In the genomic region with DNA sequence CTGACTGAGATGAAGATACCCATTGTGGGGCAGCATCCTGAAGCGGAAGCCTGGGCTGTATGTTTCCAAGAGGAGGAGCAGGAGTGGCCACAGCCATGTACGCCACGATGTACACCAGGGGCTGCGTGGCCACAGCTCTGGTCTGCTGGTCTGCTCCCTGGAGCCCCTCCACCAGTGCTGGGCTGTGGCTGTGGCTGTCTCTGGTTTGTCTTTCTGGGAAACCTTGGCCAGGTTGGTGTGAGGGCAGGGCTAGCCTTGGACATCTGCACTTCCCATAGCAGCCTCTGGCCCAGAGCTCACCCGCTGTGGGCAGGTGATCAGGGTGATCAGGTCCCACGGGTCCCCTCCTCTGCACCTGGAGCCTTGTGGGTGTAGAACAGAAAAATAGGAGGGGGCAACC, we compare ENCODE assay signal across 19 cellular contexts. TPM values are rescaled to one million over a fixed set of nuclear protein-coding genes. Genes with fewer than 3 reads are reported as not detected.
A peak's percentile ranks its signal among the peaks of the same experiment; 100 is the strongest.
DNase-seq lines count a peak whose midpoint lies in the region; ATAC-seq and TF ChIP-seq lines count a peak whose summit lies in the region.
"Had no signal": no experiment of that assay in that cellular context is flagged by ENCODE, and none has a peak within 500 bp of the region (broad histone marks: within the 10 kb centered on the region; RNA-seq: fewer than 3 reads in every experiment).

No MANE protein-coding gene starts in this region.

- peaks cover 26% of the 10 kb centered on the region for H3K4me1 ChIP-seq in CD8-positive, alpha-beta T cell (ENCODE audit: insufficient read depth, low read length)
- H3K4me1 ChIP-seq in neural progenitor cell, result peaks cover 11% of the 10 kb centered on the region

- H3K36me3 Mint-ChIP-seq in activated T-cell treated with anti-CD3 and anti-CD28 coated beads, Interleukin-2, amount 50 U/mL, for 4 hours (ENCODE audit: insufficient read depth), result peaks cover 3% of the 10 kb centered on the region
- H3K36me3 Mint-ChIP-seq in CD8-positive, alpha-beta T cell, result peaks cover 2% of the 10 kb centered on the region
- peaks cover 13% of the 10 kb centered on the region for H3K36me3 Mint-ChIP-seq in activated T-helper 2 cell treated with anti-CD3 and anti-CD28 coated beads, Interferon-gamma antibody, Interleukin-2, Interleukin-4, amounts not matched to agents 10 μg/mL and 5 μg/mL and 100 μg/mL, durations not matched to agents 14 hours and 24 hours and 36 hours (ENCODE audit: low read depth)
- H3K36me3 Mint-ChIP-seq in neural progenitor cell, result peaks cover 6% of the 10 kb centered on the region

- no peaks in the 10 kb centered on the region for H3K27me3 Mint-ChIP-seq in activated T-cell treated with anti-CD3 and anti-CD28 coated beads, Interleukin-2, amount 50 U/mL, for 4 hours (ENCODE audit: low read depth)
- no peaks in the 10 kb centered on the region for H3K27me3 Mint-ChIP-seq in CD8-positive, alpha-beta T cell (ENCODE audit: low read depth)
- no peaks in the 10 kb centered on the region for H3K27me3 Mint-ChIP-seq in activated T-helper 2 cell treated with anti-CD3 and anti-CD28 coated beads, Interferon-gamma antibody, Interleukin-2, Interleukin-4, amounts not matched to agents 10 μg/mL and 5 μg/mL and 100 μg/mL, durations not matched to agents 14 hours and 24 hours and 36 hours (ENCODE audit: low read depth)
- H3K27me3 Mint-ChIP-seq in neural progenitor cell (ENCODE audit: insufficient read depth, low read depth), result no peaks in the 10 kb centered on the region

- H3K4me3 ChIP-seq in CD8-positive, alpha-beta T cell (ENCODE audit: low read depth, low read length), result no peak overlapping the region
- no peak overlapping the region for H3K4me3 ChIP-seq in neural progenitor cell
- H3K4me3 ChIP-seq: colonic mucosa, GM23248, right atrium auricular region had no signal

- peaks cover 33% of the 10 kb centered on the region for H3K4me1 Mint-ChIP-seq in activated T-cell treated with anti-CD3 and anti-CD28 coated beads, Interleukin-2, amount 50 U/mL, for 4 hours (ENCODE audit: low read depth)
- H3K4me1 Mint-ChIP-seq in CD8-positive, alpha-beta T cell (ENCODE audit: low read depth), result peaks cover 31% of the 10 kb centered on the region
- H3K4me1 Mint-ChIP-seq in activated T-helper 2 cell treated with anti-CD3 and anti-CD28 coated beads, Interferon-gamma antibody, Interleukin-2, Interleukin-4, amounts not matched to agents 10 μg/mL and 5 μg/mL and 100 μg/mL, durations not matched to agents 14 hours and 24 hours and 36 hours (ENCODE audit: low read depth), result peaks cover 25% of the 10 kb centered on the region
- peaks cover 31% of the 10 kb centered on the region for H3K4me1 Mint-ChIP-seq in neural progenitor cell

- no peak for DNase-seq in activated T-cell treated with anti-CD3 and anti-CD28 coated beads, Interleukin-2, amount 50 U/mL, for 4 hours
- DNase-seq in activated T-cell treated with anti-CD3 and anti-CD28 coated beads, Interleukin-2, amount 50 U/mL, for 48 hours, result no peak
- peak in 1 of 7 experiments; percentile 21 for DNase-seq in CD8-positive, alpha-beta T cell
- no peak for DNase-seq in activated T-helper 2 cell treated with anti-CD3 and anti-CD28 coated beads, Interferon-gamma antibody, Interleukin-2, Interleukin-4, amounts not matched to agents 10 μg/mL and 5 μg/mL and 100 μg/mL, durations not matched to agents 14 hours and 24 hours and 36 hours (ENCODE audit: low spot score)
- DNase-seq in neural progenitor cell (ENCODE audit: low spot score) (no peak), NCI-H69 (lab: John Stamatoyannopoulos, UW) (no peak)
- DNase-seq: activated effector memory CD4-positive, alpha-beta T cell treated with anti-CD3 and anti-CD28 coated beads, Interleukin-2, amount 50 U/mL, for 16 hours; colonic mucosa; GM23248; kidney glomerular epithelial cell; mesendoderm; MV-4-11; NCI-H2029 treated with DMSO at 0.1 percent for 48 hours; stimulated activated naive CD4-positive, alpha-beta T cell had no signal

- no peak overlapping the region for H3K9ac ChIP-seq in neural progenitor cell

- no peaks in the 10 kb centered on the region for H3K27me3 ChIP-seq in CD8-positive, alpha-beta T cell (ENCODE audit: insufficient read depth, low read length)
- no peaks in the 10 kb centered on the region for H3K27me3 ChIP-seq in neural progenitor cell
- H3K27me3 ChIP-seq: colonic mucosa, neutrophil, right atrium auricular region, upper lobe of left lung had no signal

- H2AFZ ChIP-seq in neural progenitor cell (replicated peaks), result no peak overlapping the region
- H2AFZ ChIP-seq: GM23248 had no signal

- CTCF ChIA-PET in CD8-positive, alpha-beta T cell (lab: Charles Lee), result interaction anchor here (1.2 kb wide), 1 partner anchor 11 kb away, joined by 5 read pairs; no protein-coding TSS in a partner anchor

- H3K27ac Mint-ChIP-seq in CD8-positive, alpha-beta T cell, result no peak overlapping the region
- H3K27ac Mint-ChIP-seq in activated T-helper 2 cell treated with anti-CD3 and anti-CD28 coated beads, Interferon-gamma antibody, Interleukin-2, Interleukin-4, amounts not matched to agents 10 μg/mL and 5 μg/mL and 100 μg/mL, durations not matched to agents 14 hours and 24 hours and 36 hours, result no peak overlapping the region
- no peak overlapping the region for H3K27ac Mint-ChIP-seq in neural progenitor cell

- H3K79me2 ChIP-seq in neural progenitor cell (ENCODE audit: low read depth), result peaks cover 30% of the 10 kb centered on the region

- intact Hi-C loops in CD8-positive, alpha-beta T cell (cut with DNase I, micrococcal nuclease), result loop anchor here in 1 of 2 experiments (10.0 kb wide), 1 partner anchor 103 kb away; a partner anchor contains a TSS
- intact Hi-C loops in activated T-helper 2 cell treated with anti-CD3 and anti-CD28 coated beads, Interferon-gamma antibody, Interleukin-2, Interleukin-4, amounts not matched to agents 10 μg/mL and 5 μg/mL and 100 μg/mL, durations not matched to agents 14 hours and 24 hours and 36 hours (cut with micrococcal nuclease), result no loop called here

- POLR2A ChIA-PET in CD8-positive, alpha-beta T cell (lab: Charles Lee), result interaction anchor here (0.6 to 9.2 kb wide), 2 partner anchors 8 to 12 kb away, joined by 3 to 112 read pairs; no protein-coding TSS in a partner anchor

- H3K9me3 Mint-ChIP-seq in activated T-cell treated with anti-CD3 and anti-CD28 coated beads, Interleukin-2, amount 50 U/mL, for 4 hours, result no peaks in the 10 kb centered on the region
- no peaks in the 10 kb centered on the region for H3K9me3 Mint-ChIP-seq in CD8-positive, alpha-beta T cell
- H3K9me3 Mint-ChIP-seq in activated T-helper 2 cell treated with anti-CD3 and anti-CD28 coated beads, Interferon-gamma antibody, Interleukin-2, Interleukin-4, amounts not matched to agents 10 μg/mL and 5 μg/mL and 100 μg/mL, durations not matched to agents 14 hours and 24 hours and 36 hours, result no peaks in the 10 kb centered on the region
- no peaks in the 10 kb centered on the region for H3K9me3 Mint-ChIP-seq in neural progenitor cell

- H3K4me2 ChIP-seq in neural progenitor cell, result no peak overlapping the region

- H3F3A ChIP-seq in neural progenitor cell (ENCODE audit: low read depth), result peaks cover 14% of the 10 kb centered on the region

- peak overlapping the region; percentile 82 for H3K4me3 Mint-ChIP-seq in activated T-cell treated with anti-CD3 and anti-CD28 coated beads, Interleukin-2, amount 50 U/mL, for 4 hours
- peak overlapping the region; percentile 79 for H3K4me3 Mint-ChIP-seq in CD8-positive, alpha-beta T cell
- H3K4me3 Mint-ChIP-seq in activated T-helper 2 cell treated with anti-CD3 and anti-CD28 coated beads, Interferon-gamma antibody, Interleukin-2, Interleukin-4, amounts not matched to agents 10 μg/mL and 5 μg/mL and 100 μg/mL, durations not matched to agents 14 hours and 24 hours and 36 hours (ENCODE audit: low read depth), result peak overlapping the region; percentile 86
- peak overlapping the region; percentile 87 for H3K4me3 Mint-ChIP-seq in neural progenitor cell

- H3K9me3 ChIP-seq in CD8-positive, alpha-beta T cell (ENCODE audit: low read length), result no peaks in the 10 kb centered on the region
- no peaks in the 10 kb centered on the region for H3K9me3 ChIP-seq in neural progenitor cell (ENCODE audit: low read depth)
- H3K9me3 ChIP-seq: colonic mucosa, neutrophil, right atrium auricular region, upper lobe of left lung had no signal

- H4K20me1 ChIP-seq in neural progenitor cell (ENCODE audit: low read depth), result peaks cover 59% of the 10 kb centered on the region

- no peak for ATAC-seq in activated T-cell treated with anti-CD3 and anti-CD28 coated beads, Interleukin-2, amount 50 U/mL, for 4 hours
- no peak for ATAC-seq in CD8-positive, alpha-beta T cell
- ATAC-seq in HG03469 (IDR thresholded peaks at IDR 0.05; ENCODE audit: unreplicated experiment) (no peak), HG03520 (IDR thresholded peaks at IDR 0.05; ENCODE audit: unreplicated experiment) (no peak)

- H3K36me3 ChIP-seq in CD8-positive, alpha-beta T cell (ENCODE audit: insufficient read depth, low read length), result peaks cover 5% of the 10 kb centered on the region
- no peaks in the 10 kb centered on the region for H3K36me3 ChIP-seq in neural progenitor cell
- H3K36me3 ChIP-seq: colonic mucosa, neutrophil, right atrium auricular region had no signal

- no peak for TF ChIP-seq CTCF in CD8-positive, alpha-beta T cell (IDR thresholded peaks at IDR 0.05)
- no peak for TF ChIP-seq CTCF in neural progenitor cell (IDR thresholded peaks at IDR 0.05)

- H3K27ac ChIP-seq in CD8-positive, alpha-beta T cell (ENCODE audit: low read depth, low read length), result no peak overlapping the region
- H3K27ac ChIP-seq in neural progenitor cell, result no peak overlapping the region
- H3K27ac ChIP-seq: colonic mucosa, GM23248, neutrophil, right atrium auricular region, upper lobe of left lung had no signal

RNA-seq across cellular contexts. Expression of a gene that starts 2.6 kb away (rescaled TPM):
- total RNA-seq in activated T-cell treated with anti-CD3 and anti-CD28 coated beads, Interleukin-2, amount 50 U/mL, for 4 hours, result 10 to 100 TPM; 37.4 to 40.3 (median 37.7) TPM
- total RNA-seq in CD8-positive, alpha-beta T cell, result 10 to 100 TPM; 57.0 to 57.3 TPM
- 30.2 and 32.7 TPM in 2 replicates for total RNA-seq in activated T-helper 2 cell treated with anti-CD3 and anti-CD28 coated beads, Interferon-gamma antibody, Interleukin-2, Interleukin-4, amounts not matched to agents 10 μg/mL and 5 μg/mL and 100 μg/mL, durations not matched to agents 14 hours and 24 hours and 36 hours
- 7.5 and 71.6 TPM in 2 replicates for total RNA-seq in neural progenitor cell (ENCODE audit: low replicate concordance)

RNA-seq across cellular contexts. Expression of a gene that starts 14.0 kb away (rescaled TPM):
- total RNA-seq in activated T-cell treated with anti-CD3 and anti-CD28 coated beads, Interleukin-2, amount 50 U/mL, for 4 hours, result 1 to 10 TPM in 2 of 3 donors, under 1 TPM in 1; 0.98 to 1.3 (median 1.0) TPM
- total RNA-seq in CD8-positive, alpha-beta T cell, result 10 to 100 TPM; 11.9 to 12.3 TPM
- 0.94 and 1.4 TPM in 2 replicates for total RNA-seq in activated T-helper 2 cell treated with anti-CD3 and anti-CD28 coated beads, Interferon-gamma antibody, Interleukin-2, Interleukin-4, amounts not matched to agents 10 μg/mL and 5 μg/mL and 100 μg/mL, durations not matched to agents 14 hours and 24 hours and 36 hours
- total RNA-seq in neural progenitor cell (ENCODE audit: low replicate concordance), result 4.2 and 4.7 TPM in 2 replicates
- total RNA-seq: GM23248 had no signal

RNA-seq across cellular contexts. Expression of a gene that starts 18.0 kb away (rescaled TPM):
- total RNA-seq in activated T-cell treated with anti-CD3 and anti-CD28 coated beads, Interleukin-2, amount 50 U/mL, for 4 hours, result 1 to 10 TPM; 3.0 to 4.8 (median 3.8) TPM
- 1 to 10 TPM; 1.1 to 1.6 TPM for total RNA-seq in CD8-positive, alpha-beta T cell
- total RNA-seq in activated T-helper 2 cell treated with anti-CD3 and anti-CD28 coated beads, Interferon-gamma antibody, Interleukin-2, Interleukin-4, amounts not matched to agents 10 μg/mL and 5 μg/mL and 100 μg/mL, durations not matched to agents 14 hours and 24 hours and 36 hours, result 10.4 and 11.8 TPM in 2 replicates
- 2.5 and 7.8 TPM in 2 replicates for total RNA-seq in neural progenitor cell (ENCODE audit: low replicate concordance)

RNA-seq across cellular contexts. Expression of a gene that starts 40.9 kb away (rescaled TPM):
- 10 to 100 TPM; 39.2 to 45.9 (median 43.0) TPM for total RNA-seq in activated T-cell treated with anti-CD3 and anti-CD28 coated beads, Interleukin-2, amount 50 U/mL, for 4 hours
- 10 to 100 TPM; 64.0 to 64.7 TPM for total RNA-seq in CD8-positive, alpha-beta T cell
- total RNA-seq in activated T-helper 2 cell treated with anti-CD3 and anti-CD28 coated beads, Interferon-gamma antibody, Interleukin-2, Interleukin-4, amounts not matched to agents 10 μg/mL and 5 μg/mL and 100 μg/mL, durations not matched to agents 14 hours and 24 hours and 36 hours, result 32.1 and 32.4 TPM in 2 replicates
- total RNA-seq in neural progenitor cell (ENCODE audit: low replicate concordance), result 12.6 and 16.9 TPM in 2 replicates

RNA-seq across cellular contexts. Expression of a gene that starts 43.3 kb away (rescaled TPM):
- total RNA-seq in activated T-cell treated with anti-CD3 and anti-CD28 coated beads, Interleukin-2, amount 50 U/mL, for 4 hours, result 100 to 1,000 TPM; 142 to 170 (median 148) TPM
- 10 to 100 TPM; 86.8 to 87.9 TPM for total RNA-seq in CD8-positive, alpha-beta T cell
- 121 and 123 TPM in 2 replicates for total RNA-seq in activated T-helper 2 cell treated with anti-CD3 and anti-CD28 coated beads, Interferon-gamma antibody, Interleukin-2, Interleukin-4, amounts not matched to agents 10 μg/mL and 5 μg/mL and 100 μg/mL, durations not matched to agents 14 hours and 24 hours and 36 hours
- total RNA-seq in neural progenitor cell (ENCODE audit: low replicate concordance), result 82.5 and 94.1 TPM in 2 replicates
